In genomic region chrX:49041683-49042529, GRCh38 we compare ENCODE assay signal across 8 cellular contexts. TPM values are rescaled to one million over a fixed set of nuclear protein-coding genes. Genes with fewer than 3 reads are reported as not detected.
DNase-seq lines count a peak whose midpoint lies in the region; ATAC-seq and TF ChIP-seq lines count a peak whose summit lies in the region.

No MANE protein-coding gene starts in this region.

- no peaks in the 10 kb centered on the region for H3K27me3 Mint-ChIP-seq in activated CD4-positive, alpha-beta T cell treated with anti-CD3 and anti-CD28 coated beads, Interleukin-2, amount 10 ng/mL, durations not matched to agents 7 days and 5 days

- H3K27me3 ChIP-seq in RWPE2 (ENCODE audit: insufficient read depth, poor library complexity, severe bottlenecking), result no peaks in the 10 kb centered on the region
- no peaks in the 10 kb centered on the region for H3K27me3 ChIP-seq in duodenal mucosa (ENCODE audit: control insufficient read depth in 1 of 2, insufficient read depth in 2 of 2, low read length in 2 of 2)

- H3K9ac ChIP-seq in duodenal mucosa (ENCODE audit: low read depth in 1 of 2, low read length in 2 of 2), result peak overlapping the region; percentile 81 to 82

- H3K9me3 ChIP-seq in RWPE2 (ENCODE audit: severe bottlenecking), result no peaks in the 10 kb centered on the region
- no peaks in the 10 kb centered on the region for H3K9me3 ChIP-seq in duodenal mucosa (ENCODE audit: control insufficient read depth in 1 of 2, low read length in 2 of 2)

- peaks cover 46% of the 10 kb centered on the region for H3K4me1 Mint-ChIP-seq in activated CD4-positive, alpha-beta T cell treated with anti-CD3 and anti-CD28 coated beads, Interleukin-2, amount 10 ng/mL, durations not matched to agents 7 days and 5 days

- TF ChIP-seq CTCF in RWPE2 (IDR thresholded peaks at IDR 0.05; ENCODE audit: poor library complexity, severe bottlenecking), result no peak

- peak overlapping the region; percentile 70 for H3K4me3 ChIP-seq in RWPE2 (ENCODE audit: severe bottlenecking)
- peak overlapping the region; percentile 75 to 77 for H3K4me3 ChIP-seq in duodenal mucosa (ENCODE audit: low read depth in 1 of 2, low read length in 2 of 2)

- H3K4me1 ChIP-seq in RWPE2 (ENCODE audit: insufficient read depth, poor library complexity, severe bottlenecking), result peaks cover 10% of the 10 kb centered on the region
- H3K4me1 ChIP-seq in duodenal mucosa (ENCODE audit: control insufficient read depth in 1 of 2, insufficient read depth in 2 of 2, low read length in 2 of 2), result peaks cover 9 to 20% of the 10 kb centered on the region in 2 donors

- H3K9me3 Mint-ChIP-seq in activated CD4-positive, alpha-beta T cell treated with anti-CD3 and anti-CD28 coated beads, Interleukin-2, amount 10 ng/mL, durations not matched to agents 7 days and 5 days, result no peaks in the 10 kb centered on the region

- peak overlapping the region; percentile 95 for H3K27ac Mint-ChIP-seq in activated CD4-positive, alpha-beta T cell treated with anti-CD3 and anti-CD28 coated beads, Interleukin-2, amount 10 ng/mL, durations not matched to agents 7 days and 5 days

- CTCF ChIA-PET in activated CD4-positive, alpha-beta T cell treated with anti-CD3 and anti-CD28 coated beads, Interleukin-2, amount 10 ng/mL, durations not matched to agents 7 days and 5 days (lab: Charles Lee), result interaction anchor here (0.6 to 1.2 kb wide), 3 partner anchors 14 to 116 kb away, joined by 3 read pairs; no protein-coding TSS in a partner anchor

- peak; percentile 9; the same call in 2 of the 3 replicates for ATAC-seq in RWPE2 (ENCODE audit: low read depth)
- no peak for ATAC-seq in GM21723 (IDR thresholded peaks at IDR 0.05; ENCODE audit: unreplicated experiment)
- ATAC-seq in HG03159 (IDR thresholded peaks at IDR 0.05; ENCODE audit: unreplicated experiment), result no peak

- peak overlapping the region; percentile 90 for H3K4me3 Mint-ChIP-seq in activated CD4-positive, alpha-beta T cell treated with anti-CD3 and anti-CD28 coated beads, Interleukin-2, amount 10 ng/mL, durations not matched to agents 7 days and 5 days

- peaks cover 33% of the 10 kb centered on the region for H3K36me3 ChIP-seq in RWPE2 (ENCODE audit: low read depth)
- peaks cover 3 to 23% of the 10 kb centered on the region in 2 donors for H3K36me3 ChIP-seq in duodenal mucosa (ENCODE audit: control insufficient read depth in 1 of 2, insufficient read depth in 2 of 2, low read length in 2 of 2)

- POLR2A ChIA-PET in activated CD4-positive, alpha-beta T cell treated with anti-CD3 and anti-CD28 coated beads, Interleukin-2, amount 10 ng/mL, durations not matched to agents 7 days and 5 days (lab: Charles Lee), result no interaction called here

- DNase-seq in activated CD4-positive, alpha-beta T cell treated with anti-CD3 and anti-CD28 coated beads, Interleukin-2, amount 10 ng/mL, durations not matched to agents 7 days and 5 days, result peak; percentile 7
- DNase-seq in activated CD4-positive, alpha-beta T cell treated with anti-CD3 and anti-CD28 coated beads, Interleukin-2, amount 50 U/mL, for 4 hours, result no peak
- DNase-seq in RWPE2 (ENCODE audit: low spot score) (no peak), myocyte (ENCODE audit: low read depth) (peak; percentile 59), pons (ENCODE audit: low spot score) (no peak)

- H3K27ac ChIP-seq in RWPE2 (ENCODE audit: poor library complexity, severe bottlenecking) (peak overlapping the region; percentile 90), duodenal mucosa (ENCODE audit: low read depth, low read length) (peak overlapping the region; percentile 89)

- H3K36me3 Mint-ChIP-seq in activated CD4-positive, alpha-beta T cell treated with anti-CD3 and anti-CD28 coated beads, Interleukin-2, amount 10 ng/mL, durations not matched to agents 7 days and 5 days (ENCODE audit: low read depth), result peaks cover 18% of the 10 kb centered on the region

RNA-seq across cellular contexts. Expression of gene TFE3, which starts 1.3 kb away (rescaled TPM):
- total RNA-seq in activated CD4-positive, alpha-beta T cell treated with anti-CD3 and anti-CD28 coated beads, Interleukin-2, amount 10 ng/mL, durations not matched to agents 7 days and 5 days, result 10 to 100 TPM; 25.7 to 26.8 TPM
- total RNA-seq in myocyte, result 36.9 and 39.6 TPM in 2 replicates
- 61.4 TPM for polyA plus RNA-seq in myocyte (2012)

RNA-seq across cellular contexts. Expression of gene CCDC120, which starts 16.9 kb away (rescaled TPM):
- total RNA-seq in activated CD4-positive, alpha-beta T cell treated with anti-CD3 and anti-CD28 coated beads, Interleukin-2, amount 10 ng/mL, durations not matched to agents 7 days and 5 days, result 1 to 10 TPM; 5.5 to 5.9 TPM
- not detected in 2 replicates for total RNA-seq in myocyte
- polyA plus RNA-seq in myocyte (2012), result 0.11 TPM

RNA-seq across cellular contexts. Expression of gene PRAF2, which starts 31.9 kb away (rescaled TPM):
- 10 to 100 TPM; 24.7 to 27.1 TPM for total RNA-seq in activated CD4-positive, alpha-beta T cell treated with anti-CD3 and anti-CD28 coated beads, Interleukin-2, amount 10 ng/mL, durations not matched to agents 7 days and 5 days
- total RNA-seq in myocyte, result 7.1 and 7.4 TPM in 2 replicates
- 69.0 TPM for polyA plus RNA-seq in myocyte (2012)

RNA-seq across cellular contexts. Expression of gene WDR45, which starts 37.8 kb away (rescaled TPM):
- 10 to 100 TPM; 44.0 to 48.6 TPM for total RNA-seq in activated CD4-positive, alpha-beta T cell treated with anti-CD3 and anti-CD28 coated beads, Interleukin-2, amount 10 ng/mL, durations not matched to agents 7 days and 5 days
- 49.3 and 64.3 TPM in 2 replicates for total RNA-seq in myocyte
- 93.0 TPM for polyA plus RNA-seq in myocyte (2012)

RNA-seq across cellular contexts. Expression of gene GRIPAP1, which starts 39.8 kb away (rescaled TPM):
- total RNA-seq in activated CD4-positive, alpha-beta T cell treated with anti-CD3 and anti-CD28 coated beads, Interleukin-2, amount 10 ng/mL, durations not matched to agents 7 days and 5 days, result 10 to 100 TPM; 73.2 to 91.2 TPM
- 22.4 and 24.4 TPM in 2 replicates for total RNA-seq in myocyte
- 33.6 TPM for polyA plus RNA-seq in myocyte (2012)

Comparison
In these comparisons a context has a peak if more than half of its experiments do, and no peak if none do; other contexts are left out.
1. DNase-seq: peak in activated CD4-positive, alpha-beta T cell treated with anti-CD3 and anti-CD28 coated beads, Interleukin-2, amount 10 ng/mL, durations not matched to agents 7 days and 5 days (single experiment) and myocyte (single experiment); none in activated CD4-positive, alpha-beta T cell treated with anti-CD3 and anti-CD28 coated beads, Interleukin-2, amount 50 U/mL, for 4 hours (0 of 2), RWPE2 (single experiment) and pons (single experiment).